In genomic region chr22:44196241-44196640, GRCh38 we compare ENCODE assay signal across 30 cellular contexts. TPM values are rescaled to one million over a fixed set of nuclear protein-coding genes. Genes with fewer than 3 reads are reported as not detected.
"Had no signal": no experiment of that assay in that cellular context is flagged by ENCODE, and none has a peak within 500 bp of the region (broad histone marks: within the 10 kb centered on the region; RNA-seq: fewer than 3 reads in every experiment).

No MANE protein-coding gene starts in this region.

- H3K9me3 Mint-ChIP-seq: activated CD4-positive, alpha-beta T cell treated with anti-CD3 and anti-CD28 coated beads, Interleukin-2, amount 10 ng/mL, durations not matched to agents 24 days and 14 days; activated CD8-positive, alpha-beta T cell treated with anti-CD3 and anti-CD28 coated beads for 36 hours; activated naive CD4-positive, alpha-beta T cell treated with anti-CD3 and anti-CD28 coated beads, Interleukin-2, amount 50 U/mL, for 24 hours; activated T-helper 2 cell treated with anti-CD3 and anti-CD28 coated beads, Interferon-gamma antibody, Interleukin-2, Interleukin-4, amounts not matched to agents 10 μg/mL and 5 μg/mL and 100 μg/mL, durations not matched to agents 14 hours and 24 hours and 36 hours had no signal

- DNase-seq: activated CD4-positive, alpha-beta T cell treated with anti-CD3 and anti-CD28 coated beads, Interleukin-2, amount 10 ng/mL, durations not matched to agents 24 days and 14 days; activated CD4-positive, alpha-beta T cell treated with anti-CD3 and anti-CD28 coated beads, Interleukin-2, amount 50 U/mL, for 4 hours; activated CD8-positive, alpha-beta T cell treated with anti-CD3 and anti-CD28 coated beads for 36 hours; activated gamma-delta T cell; activated naive CD4-positive, alpha-beta T cell treated with Interleukin-2 at 50 U/mL for 16 hours; activated naive CD8-positive, alpha-beta T cell treated with anti-CD3 and anti-CD28 coated beads, Interleukin-2, amount 50 U/mL, for 24 hours; activated T-cell treated with anti-CD3 and anti-CD28 coated beads, Interleukin-2, amount 50 U/mL, for 1 hour; anterior cingulate cortex; cerebellar nuclear complex; Kasumi-1; KG1; MG63; NCI-H1048; NCI-H1105 treated with DMSO at 0.1 percent for 48 hours; NCI-H1436; NCI-H1930; NCI-H2081 treated with DMSO at 0.1 percent for 48 hours; NCI-H510A; NCI-H526; NCI-H748 treated with DMSO at 0.1 percent for 48 hours; NK-92 treated with Interleukin-12 subunit alpha and Interleukin-12 subunit beta, amount 100 ng/mL, for 24 hours; PC-3; Peyer's patch; SIG-M5; SW 1271; T-helper 1 cell had no signal

- H3K27me3 Mint-ChIP-seq: activated CD4-positive, alpha-beta T cell treated with anti-CD3 and anti-CD28 coated beads, Interleukin-2, amount 10 ng/mL, durations not matched to agents 24 days and 14 days; activated CD8-positive, alpha-beta T cell treated with anti-CD3 and anti-CD28 coated beads for 36 hours; activated naive CD4-positive, alpha-beta T cell treated with anti-CD3 and anti-CD28 coated beads, Interleukin-2, amount 50 U/mL, for 24 hours; activated naive CD8-positive, alpha-beta T cell treated with anti-CD3 and anti-CD28 coated beads, Interleukin-2, amount 50 U/mL, for 24 hours had no signal

- ATAC-seq: activated CD8-positive, alpha-beta T cell treated with anti-CD3 and anti-CD28 coated beads for 36 hours; activated naive CD8-positive, alpha-beta T cell treated with anti-CD3 and anti-CD28 coated beads, Interleukin-2, amount 50 U/mL, for 24 hours; PC-3 had no signal

- H3K4me3 Mint-ChIP-seq: activated CD4-positive, alpha-beta T cell treated with anti-CD3 and anti-CD28 coated beads, Interleukin-2, amount 10 ng/mL, durations not matched to agents 24 days and 14 days; activated CD8-positive, alpha-beta T cell treated with anti-CD3 and anti-CD28 coated beads for 36 hours; activated naive CD4-positive, alpha-beta T cell treated with anti-CD3 and anti-CD28 coated beads, Interleukin-2, amount 50 U/mL, for 24 hours; activated naive CD8-positive, alpha-beta T cell treated with anti-CD3 and anti-CD28 coated beads, Interleukin-2, amount 50 U/mL, for 24 hours had no signal

- H3K27ac ChIP-seq: Peyer's patch had no signal

- H3K36me3 Mint-ChIP-seq: brain had no signal

- H3K4me3 ChIP-seq: MG63, Peyer's patch had no signal

- H3K27me3 ChIP-seq: MG63, Peyer's patch had no signal

- H3K9me3 ChIP-seq: MG63, Peyer's patch had no signal

- H3K36me3 ChIP-seq: MG63, Peyer's patch had no signal

- H3K4me1 ChIP-seq: Peyer's patch had no signal

- H3K27ac Mint-ChIP-seq: activated CD4-positive, alpha-beta T cell treated with anti-CD3 and anti-CD28 coated beads, Interleukin-2, amount 10 ng/mL, durations not matched to agents 24 days and 14 days; activated CD8-positive, alpha-beta T cell treated with anti-CD3 and anti-CD28 coated beads for 36 hours; activated naive CD4-positive, alpha-beta T cell treated with anti-CD3 and anti-CD28 coated beads, Interleukin-2, amount 50 U/mL, for 24 hours; activated naive CD8-positive, alpha-beta T cell treated with anti-CD3 and anti-CD28 coated beads, Interleukin-2, amount 50 U/mL, for 24 hours; activated T-helper 2 cell treated with anti-CD3 and anti-CD28 coated beads, Interferon-gamma antibody, Interleukin-2, Interleukin-4, amounts not matched to agents 10 μg/mL and 5 μg/mL and 100 μg/mL, durations not matched to agents 14 hours and 24 hours and 36 hours had no signal

RNA-seq across cellular contexts. Expression of gene PARVG, which starts 15.5 kb away (rescaled TPM):
- total RNA-seq: bronchial epithelial cell, PC-3 had no signal
